In genomic region chr7:6228865-6229264, GRCh38 we compare ENCODE assay signal across 8 cellular contexts. TPM values are rescaled to one million over a fixed set of nuclear protein-coding genes. Genes with fewer than 3 reads are reported as not detected.
DNase-seq lines count a peak whose midpoint lies in the region; ATAC-seq and TF ChIP-seq lines count a peak whose summit lies in the region.

No MANE protein-coding gene starts in this region.

- no peak overlapping the region for H2AFZ ChIP-seq in Karpas-422 (ENCODE audit: low read length)

- ATAC-seq in GM19467 (IDR thresholded peaks at IDR 0.05; ENCODE audit: unreplicated experiment) (peak; percentile 83), gastrocnemius medialis (peak in 1 of 2 donors; percentile 36), GM19328 (IDR thresholded peaks at IDR 0.05; ENCODE audit: unreplicated experiment) (no peak)

- TF ChIP-seq POLR2A in esophagus squamous epithelium (IDR thresholded peaks at IDR 0.05) = no peak
- no peak for TF ChIP-seq POLR2A in gastrocnemius medialis (IDR thresholded peaks at IDR 0.05)

- WGBS in esophagus squamous epithelium, 2 donors = 36 to 50% methylated on average over 4 of the region's 4 CpGs

- H3K79me2 ChIP-seq in Karpas-422 (ENCODE audit: low read length) = no peaks in the 10 kb centered on the region

- H4K20me1 ChIP-seq in Karpas-422 (ENCODE audit: insufficient read depth, low read depth, low read length) = no peaks in the 10 kb centered on the region; the same call in 1 of the 2 replicates

- TF ChIP-seq CTCF in AG10803 (conservative IDR thresholded peaks at IDR 0.05; ENCODE audit: low read length) = no peak
- TF ChIP-seq CTCF in esophagus squamous epithelium (IDR thresholded peaks at IDR 0.05) = no peak
- TF ChIP-seq CTCF in gastrocnemius medialis (IDR thresholded peaks at IDR 0.05 in 4 of 5, conservative IDR thresholded peaks at IDR 0.05 in 1 of 5) = no peak

- peaks cover 10% of the 10 kb centered on the region for H3K4me1 Mint-ChIP-seq in T-helper 2 cell treated with Interferon-gamma antibody and Interleukin-4, amounts not matched to agents 5 μg/mL and 100 μg/mL, for 36 hours (ENCODE audit: low read depth)

- H3K9me3 ChIP-seq in Karpas-422 (ENCODE audit: low read length) (no peaks in the 10 kb centered on the region), esophagus squamous epithelium (no peaks in the 10 kb centered on the region), gastrocnemius medialis (no peaks in the 10 kb centered on the region)

- H3K36me3 ChIP-seq in Karpas-422 (ENCODE audit: insufficient read depth, low read length) (no peaks in the 10 kb centered on the region), esophagus squamous epithelium (no peaks in the 10 kb centered on the region), gastrocnemius medialis (no peaks in the 10 kb centered on the region)

- no peak overlapping the region for H3K27ac Mint-ChIP-seq in T-helper 2 cell treated with Interferon-gamma antibody and Interleukin-4, amounts not matched to agents 5 μg/mL and 100 μg/mL, for 36 hours

- intact Hi-C loops in esophagus squamous epithelium (cut with DNase I) (no loop called here), gastrocnemius medialis (cut with DNase I; ENCODE audit: low total_unique reads) (no loop called here)

- H3K27me3 ChIP-seq in Karpas-422 (ENCODE audit: low read length) (no peaks in the 10 kb centered on the region), esophagus squamous epithelium (no peaks in the 10 kb centered on the region), gastrocnemius medialis (no peaks in the 10 kb centered on the region)

- H3K9me3 Mint-ChIP-seq in T-helper 2 cell treated with Interferon-gamma antibody and Interleukin-4, amounts not matched to agents 5 μg/mL and 100 μg/mL, for 36 hours = no peaks in the 10 kb centered on the region

- H3K4me2 ChIP-seq in Karpas-422 (ENCODE audit: low read depth, low read length, poor library complexity, severe bottlenecking) = no peak overlapping the region

- H3K9ac ChIP-seq in Karpas-422 (ENCODE audit: low read length) = no peak overlapping the region

- DNase-seq in AG10803 (ENCODE audit: low read depth) = peak; percentile 72
- DNase-seq in Karpas-422 = peak; percentile 68
- no peak for DNase-seq in esophagus squamous epithelium (lab: John Stamatoyannopoulos, UW)
- no peak for DNase-seq in gastrocnemius medialis
- DNase-seq in DMS79 treated with DMSO at 0.1 percent for 48 hours (lab: John Stamatoyannopoulos, UW) = no peak
- DNase-seq in T-helper 2 cell treated with Interferon-gamma antibody and Interleukin-4, amounts not matched to agents 5 μg/mL and 100 μg/mL, for 36 hours (ENCODE audit: low spot score) = no peak

- H3K4me3 Mint-ChIP-seq in T-helper 2 cell treated with Interferon-gamma antibody and Interleukin-4, amounts not matched to agents 5 μg/mL and 100 μg/mL, for 36 hours = no peak overlapping the region

- H3K27ac ChIP-seq in Karpas-422 (ENCODE audit: low read length) (no peak overlapping the region), esophagus squamous epithelium (peak overlapping the region in 3 of 4 donors; percentile 41 to 77 (median 53)), gastrocnemius medialis (peak overlapping the region; percentile 34 to 69 (median 56))

- peaks cover 58% of the 10 kb centered on the region for H3K27me3 Mint-ChIP-seq in T-helper 2 cell treated with Interferon-gamma antibody and Interleukin-4, amounts not matched to agents 5 μg/mL and 100 μg/mL, for 36 hours (ENCODE audit: low read depth)

- in situ Hi-C loops in gastrocnemius medialis (cut with MboI; ENCODE audit: low sequenced_read_pairs in 4 of 4) = no loop called here

- H3K4me3 ChIP-seq in AG10803 (ENCODE audit: low read length) = no peak overlapping the region
- no peak overlapping the region for H3K4me3 ChIP-seq in Karpas-422 (ENCODE audit: low read length)
- peak overlapping the region in 1 of 4 donors; percentile 17 for H3K4me3 ChIP-seq in esophagus squamous epithelium
- H3K4me3 ChIP-seq in gastrocnemius medialis = peak overlapping the region in 1 of 4 donors; percentile 15

- peaks cover 14% of the 10 kb centered on the region for H3K4me1 ChIP-seq in Karpas-422 (ENCODE audit: low read length)
- peaks cover 11 to 87% (median 41%) of the 10 kb centered on the region in 3 donors for H3K4me1 ChIP-seq in esophagus squamous epithelium
- peaks cover 35 to 59% of the 10 kb centered on the region in 2 donors for H3K4me1 ChIP-seq in gastrocnemius medialis

- H3K9me2 ChIP-seq in Karpas-422 (replicated peaks; ENCODE audit: insufficient read depth, low read length) = no peaks in the 10 kb centered on the region

- no peaks in the 10 kb centered on the region for H3K36me3 Mint-ChIP-seq in T-helper 2 cell treated with Interferon-gamma antibody and Interleukin-4, amounts not matched to agents 5 μg/mL and 100 μg/mL, for 36 hours (ENCODE audit: low read depth)

RNA-seq across cellular contexts. Expression of gene CYTH3, which starts 43.6 kb away (rescaled TPM):
- total RNA-seq in Karpas-422 (2014; rRNA removed; shearing (Covaris generic); ENCODE audit: low replicate concordance) = 3.0 and 3.5 TPM in 2 replicates
- 10 to 100 TPM; 11.5 to 27.7 (median 12.7) TPM for total RNA-seq in esophagus squamous epithelium
- total RNA-seq in gastrocnemius medialis = 10 to 100 TPM; 14.3 to 20.2 (median 16.7) TPM

Comparison
In these comparisons a context has a peak if more than half of its experiments do, and no peak if none do; other contexts are left out.
1. DNase-seq: peak in AG10803 (single experiment) and Karpas-422 (single experiment); none in esophagus squamous epithelium (single experiment), gastrocnemius medialis (0 of 2), DMS79 treated with DMSO at 0.1 percent for 48 hours (single experiment) and T-helper 2 cell treated with Interferon-gamma antibody and Interleukin-4, amounts not matched to agents 5 μg/mL and 100 μg/mL, for 36 hours (single experiment).